11 cellular contexts compared by ENCODE assay signal in genomic region chr14:32703246-32703645, GRCh38.
DNase-seq lines count a peak whose midpoint lies in the region; ATAC-seq and TF ChIP-seq lines count a peak whose summit lies in the region.
"Had no signal": no experiment of that assay in that cellular context is flagged by ENCODE, and none has a peak within 500 bp of the region (broad histone marks: within the 10 kb centered on the region; RNA-seq: fewer than 3 reads in every experiment).

No MANE protein-coding gene starts in this region.

- H2AFZ ChIP-seq in parathyroid adenoma (no peak overlapping the region), Karpas-422 (ENCODE audit: low read length) (no peak overlapping the region)

- H3K9me3 ChIP-seq in parathyroid adenoma (ENCODE audit: control insufficient read depth, low read length) = no peaks in the 10 kb centered on the region
- no peaks in the 10 kb centered on the region for H3K9me3 ChIP-seq in Karpas-422 (ENCODE audit: low read length)

- no peaks in the 10 kb centered on the region for H4K20me1 ChIP-seq in Karpas-422 (ENCODE audit: insufficient read depth, low read depth, low read length)

- H3K36me3 Mint-ChIP-seq in activated naive CD4-positive, alpha-beta T cell treated with anti-CD3 and anti-CD28 coated beads, Interleukin-2, amount 50 U/mL, for 72 hours = peaks cover 0 to 8% of the 10 kb centered on the region in 2 donors

- H3K79me2 ChIP-seq in parathyroid adenoma = no peaks in the 10 kb centered on the region
- H3K79me2 ChIP-seq in Karpas-422 (ENCODE audit: low read length) = no peaks in the 10 kb centered on the region

- no peaks in the 10 kb centered on the region for H3K36me3 ChIP-seq in parathyroid adenoma (ENCODE audit: control insufficient read depth, insufficient read depth, low read length)
- H3K36me3 ChIP-seq in Karpas-422 (ENCODE audit: insufficient read depth, low read length) = no peaks in the 10 kb centered on the region

- H3K9me3 Mint-ChIP-seq in activated naive CD4-positive, alpha-beta T cell treated with anti-CD3 and anti-CD28 coated beads, Interleukin-2, amount 50 U/mL, for 72 hours = peaks cover 0 to 3% of the 10 kb centered on the region in 2 donors

- peak overlapping the region; percentile 51 for H3K27ac ChIP-seq in parathyroid adenoma
- H3K27ac ChIP-seq in Karpas-422 (ENCODE audit: low read length) = no peak overlapping the region
- H3K27ac ChIP-seq: foreskin keratinocyte had no signal

- H3K4me2 ChIP-seq in parathyroid adenoma (ENCODE audit: low read length) (no peak overlapping the region), Karpas-422 (ENCODE audit: low read depth, low read length, poor library complexity, severe bottlenecking) (no peak overlapping the region)

- ATAC-seq in HG03432 (IDR thresholded peaks at IDR 0.05; ENCODE audit: unreplicated experiment) = no peak
- no peak for ATAC-seq in activated naive CD4-positive, alpha-beta T cell treated with anti-CD3 and anti-CD28 coated beads, Interleukin-2, amount 50 U/mL, for 72 hours
- ATAC-seq: Panc1 had no signal

- H3K4me1 ChIP-seq in parathyroid adenoma = no peaks in the 10 kb centered on the region
- no peaks in the 10 kb centered on the region for H3K4me1 ChIP-seq in Karpas-422 (ENCODE audit: low read length)

- no peak overlapping the region for H3K9ac ChIP-seq in parathyroid adenoma
- H3K9ac ChIP-seq in Karpas-422 (ENCODE audit: low read length) = no peak overlapping the region

- DNase-seq in AG08395 (ENCODE audit: low spot score) = peak; percentile 33
- DNase-seq in cardiac fibroblast (ENCODE audit: low read depth in 2 of 2) = peak; percentile 45 to 89
- peak; percentile 73 for DNase-seq in inferior parietal cortex (ENCODE audit: extremely low spot score)
- no peak for DNase-seq in C1 segment of cervical spinal cord (lab: John Stamatoyannopoulos, UW)
- DNase-seq in activated naive CD4-positive, alpha-beta T cell treated with anti-CD3 and anti-CD28 coated beads, Interleukin-2, amount 50 U/mL, for 72 hours (ENCODE audit: low spot score in 2 of 2) = no peak
- no peak for DNase-seq in Karpas-422
- DNase-seq: NCI-H187 treated with DMSO at 0.1 percent for 48 hours had no signal

- H3K9me2 ChIP-seq in Karpas-422 (replicated peaks; ENCODE audit: insufficient read depth, low read length) = no peaks in the 10 kb centered on the region

- TF ChIP-seq CTCF in cardiac fibroblast (IDR thresholded peaks at IDR 0.05; ENCODE audit: low read depth, low read length) = no peak
- TF ChIP-seq CTCF in parathyroid adenoma (IDR thresholded peaks at IDR 0.05) = no peak

- H3K27ac Mint-ChIP-seq in activated naive CD4-positive, alpha-beta T cell treated with anti-CD3 and anti-CD28 coated beads, Interleukin-2, amount 50 U/mL, for 72 hours = peak overlapping the region in 1 of 2 donors; percentile 87

- H3K4me3 ChIP-seq in cardiac fibroblast (replicated peaks in 1 of 2; ENCODE audit: low read depth in 2 of 2, low read length in 2 of 2) (no peak overlapping the region), parathyroid adenoma (ENCODE audit: low read depth, low read length) (no peak overlapping the region), Karpas-422 (ENCODE audit: low read length) (no peak overlapping the region)

- no peaks in the 10 kb centered on the region for H3K27me3 ChIP-seq in parathyroid adenoma (ENCODE audit: control insufficient read depth, insufficient read depth, low read length)
- no peaks in the 10 kb centered on the region for H3K27me3 ChIP-seq in Karpas-422 (ENCODE audit: low read length)
- H3K27me3 ChIP-seq: foreskin keratinocyte had no signal

Comparison
In these comparisons a context has a peak if more than half of its experiments do, and no peak if none do; other contexts are left out.
1. DNase-seq: peak in AG08395 (single experiment), cardiac fibroblast (2 of 2) and inferior parietal cortex (single experiment); none in C1 segment of cervical spinal cord (0 of 14), activated naive CD4-positive, alpha-beta T cell treated with anti-CD3 and anti-CD28 coated beads, Interleukin-2, amount 50 U/mL, for 72 hours (0 of 2) and Karpas-422 (single experiment).